1 cellular context compared by ENCODE assay signal in the genomic region with DNA sequence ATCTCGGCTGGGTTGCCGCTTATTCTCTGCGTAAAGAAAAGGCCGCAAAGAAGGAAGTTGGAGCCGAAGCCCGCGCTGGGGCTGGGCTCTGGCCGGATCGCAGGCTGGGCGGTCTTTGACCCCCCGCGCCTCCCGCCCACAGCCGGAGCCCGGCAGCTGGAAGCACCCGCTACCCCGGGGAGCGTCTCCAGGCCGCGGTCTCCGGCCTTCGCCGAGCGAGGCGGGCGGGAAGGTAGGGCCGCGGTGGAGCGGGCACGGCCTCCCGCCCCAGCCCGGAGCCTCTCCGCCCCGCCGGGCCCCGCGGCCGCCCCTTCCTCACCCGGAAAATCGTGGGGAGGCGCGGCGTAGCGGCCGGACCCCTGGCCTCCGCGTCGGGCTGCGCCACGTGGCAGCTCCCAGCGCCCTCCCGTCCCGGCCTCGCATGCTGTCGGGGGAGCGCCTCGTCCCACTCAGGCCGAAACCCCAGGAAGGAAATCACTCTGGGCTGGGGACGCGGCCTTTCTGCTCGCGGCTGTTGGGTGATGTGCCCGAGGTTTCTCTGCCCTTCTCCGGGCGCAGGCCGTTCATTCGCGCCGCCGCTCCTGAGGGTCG.
TF ChIP-seq lines count a peak whose summit lies in the region.

No MANE protein-coding gene starts in this region.

TF ChIP-seq in HepG2, 621 proteins besides CTCF, POLR2A, EP300 and RAD21 (continued from another document and continues in another):
- TF ChIP-seq, protein P1, sequence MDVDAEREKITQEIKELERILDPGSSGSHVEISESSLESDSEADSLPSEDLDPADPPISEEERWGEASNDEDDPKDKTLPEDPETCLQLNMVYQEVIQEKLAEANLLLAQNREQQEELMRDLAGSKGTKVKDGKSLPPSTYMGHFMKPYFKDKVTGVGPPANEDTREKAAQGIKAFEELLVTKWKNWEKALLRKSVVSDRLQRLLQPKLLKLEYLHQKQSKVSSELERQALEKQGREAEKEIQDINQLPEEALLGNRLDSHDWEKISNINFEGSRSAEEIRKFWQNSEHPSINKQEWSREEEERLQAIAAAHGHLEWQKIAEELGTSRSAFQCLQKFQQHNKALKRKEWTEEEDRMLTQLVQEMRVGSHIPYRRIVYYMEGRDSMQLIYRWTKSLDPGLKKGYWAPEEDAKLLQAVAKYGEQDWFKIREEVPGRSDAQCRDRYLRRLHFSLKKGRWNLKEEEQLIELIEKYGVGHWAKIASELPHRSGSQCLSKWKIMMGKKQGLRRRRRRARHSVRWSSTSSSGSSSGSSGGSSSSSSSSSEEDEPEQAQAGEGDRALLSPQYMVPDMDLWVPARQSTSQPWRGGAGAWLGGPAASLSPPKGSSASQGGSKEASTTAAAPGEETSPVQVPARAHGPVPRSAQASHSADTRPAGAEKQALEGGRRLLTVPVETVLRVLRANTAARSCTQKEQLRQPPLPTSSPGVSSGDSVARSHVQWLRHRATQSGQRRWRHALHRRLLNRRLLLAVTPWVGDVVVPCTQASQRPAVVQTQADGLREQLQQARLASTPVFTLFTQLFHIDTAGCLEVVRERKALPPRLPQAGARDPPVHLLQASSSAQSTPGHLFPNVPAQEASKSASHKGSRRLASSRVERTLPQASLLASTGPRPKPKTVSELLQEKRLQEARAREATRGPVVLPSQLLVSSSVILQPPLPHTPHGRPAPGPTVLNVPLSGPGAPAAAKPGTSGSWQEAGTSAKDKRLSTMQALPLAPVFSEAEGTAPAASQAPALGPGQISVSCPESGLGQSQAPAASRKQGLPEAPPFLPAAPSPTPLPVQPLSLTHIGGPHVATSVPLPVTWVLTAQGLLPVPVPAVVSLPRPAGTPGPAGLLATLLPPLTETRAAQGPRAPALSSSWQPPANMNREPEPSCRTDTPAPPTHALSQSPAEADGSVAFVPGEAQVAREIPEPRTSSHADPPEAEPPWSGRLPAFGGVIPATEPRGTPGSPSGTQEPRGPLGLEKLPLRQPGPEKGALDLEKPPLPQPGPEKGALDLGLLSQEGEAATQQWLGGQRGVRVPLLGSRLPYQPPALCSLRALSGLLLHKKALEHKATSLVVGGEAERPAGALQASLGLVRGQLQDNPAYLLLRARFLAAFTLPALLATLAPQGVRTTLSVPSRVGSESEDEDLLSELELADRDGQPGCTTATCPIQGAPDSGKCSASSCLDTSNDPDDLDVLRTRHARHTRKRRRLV (CRISPR knock-in tag; IDR thresholded peaks at IDR 0.05): no peak
- TF ChIP-seq ZNF558 (CRISPR knock-in tag; IDR thresholded peaks at IDR 0.05; ENCODE audit: borderline replicate concordance) (no peak; the same call in 1 of the 2 replicates), NBN (conservative IDR thresholded peaks at IDR 0.05) (no peak), TARDBP (CRISPR knock-in tag; IDR thresholded peaks at IDR 0.05) (no peak), ZNF556 (CRISPR knock-in tag; IDR thresholded peaks at IDR 0.05; ENCODE audit: borderline replicate concordance) (0 out of 2 replicates have a peak, but pooled peaks have one; percentile 3), ZNF660 (CRISPR knock-in tag; IDR thresholded peaks at IDR 0.05; ENCODE audit: borderline replicate concordance, low read depth) (no peak), ZNF260 (CRISPR knock-in tag; IDR thresholded peaks at IDR 0.05; ENCODE audit: borderline replicate concordance, low read depth) (no peak), ZNF550 (CRISPR knock-in tag; IDR thresholded peaks at IDR 0.05; ENCODE audit: borderline replicate concordance) (no peak), MXD4 (CRISPR knock-in tag; IDR thresholded peaks at IDR 0.05) (0 out of 2 replicates have a peak, but pooled peaks have one; percentile 13), GTF3A (CRISPR knock-in tag; conservative IDR thresholded peaks at IDR 0.05) (no peak), SNRNP70 (IDR thresholded peaks at IDR 0.05; ENCODE audit: low read depth, low read length) (no peak), THAP11 (CRISPR knock-in tag; IDR thresholded peaks at IDR 0.05) (no peak), KLF11 (CRISPR knock-in tag; IDR thresholded peaks at IDR 0.05) (no peak), SRSF9 (IDR thresholded peaks at IDR 0.05; ENCODE audit: borderline replicate concordance, insufficient read depth, low read depth, low read length, poor library complexity, severe bottlenecking) (no peak), MAZ (IDR thresholded peaks at IDR 0.05; ENCODE audit: borderline replicate concordance, low read depth, low read length) (no peak), MAZ (CRISPR knock-in tag; IDR thresholded peaks at IDR 0.05; ENCODE audit: low read depth) (peak; percentile 67), ZFP36L2 (CRISPR knock-in tag; IDR thresholded peaks at IDR 0.05) (no peak), ZNF124 (CRISPR knock-in tag; IDR thresholded peaks at IDR 0.05) (no peak), CENPX (CRISPR knock-in tag; IDR thresholded peaks at IDR 0.05) (no peak), ZSCAN30 (CRISPR knock-in tag; IDR thresholded peaks at IDR 0.05) (no peak), SOX6 (IDR thresholded peaks at IDR 0.05) (no peak), SOX6 (CRISPR knock-in tag; IDR thresholded peaks at IDR 0.05) (no peak), ZNF30 (CRISPR knock-in tag; IDR thresholded peaks at IDR 0.05) (no peak), ESRRA (CRISPR knock-in tag; IDR thresholded peaks at IDR 0.05; ENCODE audit: low read depth) (no peak), TCF7L2 (IDR thresholded peaks at IDR 0.05; ENCODE audit: low read depth, low read length) (no peak), ZNF616 (CRISPR knock-in tag; IDR thresholded peaks at IDR 0.05; ENCODE audit: low read depth) (no peak), ZNF709 (CRISPR knock-in tag; IDR thresholded peaks at IDR 0.05) (no peak; the same call in 1 of the 2 replicates), ZNF557 (CRISPR knock-in tag; IDR thresholded peaks at IDR 0.05) (no peak), ETV5 (CRISPR knock-in tag; IDR thresholded peaks at IDR 0.05; ENCODE audit: borderline replicate concordance) (no peak), JUN (CRISPR knock-in tag; IDR thresholded peaks at IDR 0.05) (no peak), ZNF501 (CRISPR knock-in tag; IDR thresholded peaks at IDR 0.05) (no peak), ZNF777 (CRISPR knock-in tag; IDR thresholded peaks at IDR 0.05) (peak; percentile 98), MED8 (CRISPR knock-in tag; IDR thresholded peaks at IDR 0.05; ENCODE audit: insufficient replicate concordance) (no peak), MXI1 (IDR thresholded peaks at IDR 0.05; ENCODE audit: borderline replicate concordance, low read depth, low read length) (no peak), NRL (CRISPR knock-in tag; IDR thresholded peaks at IDR 0.05; ENCODE audit: borderline replicate concordance) (peak; percentile 42; the same call in 1 of the 2 replicates), SIX1 (CRISPR knock-in tag; IDR thresholded peaks at IDR 0.05; ENCODE audit: borderline replicate concordance) (no peak), ZNF484 (CRISPR knock-in tag; IDR thresholded peaks at IDR 0.05; ENCODE audit: borderline replicate concordance, low read depth) (no peak), ZNF496 (CRISPR knock-in tag; IDR thresholded peaks at IDR 0.05; ENCODE audit: insufficient replicate concordance) (no peak), JDP2 (CRISPR knock-in tag; IDR thresholded peaks at IDR 0.05; ENCODE audit: borderline replicate concordance) (no peak), KDM3A (CRISPR knock-in tag; IDR thresholded peaks at IDR 0.05; ENCODE audit: low read depth) (no peak), TCF7 (IDR thresholded peaks at IDR 0.05; ENCODE audit: low read depth) (no peak), RXRB (CRISPR knock-in tag; IDR thresholded peaks at IDR 0.05; ENCODE audit: borderline replicate concordance) (no peak), ZNF619 (CRISPR knock-in tag; IDR thresholded peaks at IDR 0.05) (no peak), ZSCAN12 (CRISPR knock-in tag; IDR thresholded peaks at IDR 0.05) (0 out of 2 replicates have a peak, but pooled peaks have one; percentile 44), SCMH1 (CRISPR knock-in tag; IDR thresholded peaks at IDR 0.05; ENCODE audit: borderline replicate concordance) (no peak), TOPORS (CRISPR knock-in tag; IDR thresholded peaks at IDR 0.05) (no peak), ZNF644 (CRISPR knock-in tag; IDR thresholded peaks at IDR 0.05; ENCODE audit: low read depth) (no peak), PAF1 (CRISPR knock-in tag; IDR thresholded peaks at IDR 0.05) (no peak)
- TF ChIP-seq, protein P2, sequence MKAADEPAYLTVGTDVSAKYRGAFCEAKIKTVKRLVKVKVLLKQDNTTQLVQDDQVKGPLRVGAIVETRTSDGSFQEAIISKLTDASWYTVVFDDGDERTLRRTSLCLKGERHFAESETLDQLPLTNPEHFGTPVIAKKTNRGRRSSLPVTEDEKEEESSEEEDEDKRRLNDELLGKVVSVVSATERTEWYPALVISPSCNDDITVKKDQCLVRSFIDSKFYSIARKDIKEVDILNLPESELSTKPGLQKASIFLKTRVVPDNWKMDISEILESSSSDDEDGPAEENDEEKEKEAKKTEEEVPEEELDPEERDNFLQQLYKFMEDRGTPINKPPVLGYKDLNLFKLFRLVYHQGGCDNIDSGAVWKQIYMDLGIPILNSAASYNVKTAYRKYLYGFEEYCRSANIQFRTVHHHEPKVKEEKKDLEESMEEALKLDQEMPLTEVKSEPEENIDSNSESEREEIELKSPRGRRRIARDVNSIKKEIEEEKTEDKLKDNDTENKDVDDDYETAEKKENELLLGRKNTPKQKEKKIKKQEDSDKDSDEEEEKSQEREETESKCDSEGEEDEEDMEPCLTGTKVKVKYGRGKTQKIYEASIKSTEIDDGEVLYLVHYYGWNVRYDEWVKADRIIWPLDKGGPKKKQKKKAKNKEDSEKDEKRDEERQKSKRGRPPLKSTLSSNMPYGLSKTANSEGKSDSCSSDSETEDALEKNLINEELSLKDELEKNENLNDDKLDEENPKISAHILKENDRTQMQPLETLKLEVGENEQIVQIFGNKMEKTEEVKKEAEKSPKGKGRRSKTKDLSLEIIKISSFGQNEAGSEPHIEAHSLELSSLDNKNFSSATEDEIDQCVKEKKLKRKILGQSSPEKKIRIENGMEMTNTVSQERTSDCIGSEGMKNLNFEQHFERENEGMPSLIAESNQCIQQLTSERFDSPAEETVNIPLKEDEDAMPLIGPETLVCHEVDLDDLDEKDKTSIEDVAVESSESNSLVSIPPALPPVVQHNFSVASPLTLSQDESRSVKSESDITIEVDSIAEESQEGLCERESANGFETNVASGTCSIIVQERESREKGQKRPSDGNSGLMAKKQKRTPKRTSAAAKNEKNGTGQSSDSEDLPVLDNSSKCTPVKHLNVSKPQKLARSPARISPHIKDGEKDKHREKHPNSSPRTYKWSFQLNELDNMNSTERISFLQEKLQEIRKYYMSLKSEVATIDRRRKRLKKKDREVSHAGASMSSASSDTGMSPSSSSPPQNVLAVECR (CRISPR knock-in tag; IDR thresholded peaks at IDR 0.05; ENCODE audit: borderline replicate concordance): peak; percentile 29; the same call in 1 of the 2 replicates
- TF ChIP-seq, protein P3, sequence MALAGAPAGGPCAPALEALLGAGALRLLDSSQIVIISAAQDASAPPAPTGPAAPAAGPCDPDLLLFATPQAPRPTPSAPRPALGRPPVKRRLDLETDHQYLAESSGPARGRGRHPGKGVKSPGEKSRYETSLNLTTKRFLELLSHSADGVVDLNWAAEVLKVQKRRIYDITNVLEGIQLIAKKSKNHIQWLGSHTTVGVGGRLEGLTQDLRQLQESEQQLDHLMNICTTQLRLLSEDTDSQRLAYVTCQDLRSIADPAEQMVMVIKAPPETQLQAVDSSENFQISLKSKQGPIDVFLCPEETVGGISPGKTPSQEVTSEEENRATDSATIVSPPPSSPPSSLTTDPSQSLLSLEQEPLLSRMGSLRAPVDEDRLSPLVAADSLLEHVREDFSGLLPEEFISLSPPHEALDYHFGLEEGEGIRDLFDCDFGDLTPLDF (CRISPR knock-in tag; IDR thresholded peaks at IDR 0.05): no peak; the same call in 1 of the 2 replicates
- TF ChIP-seq, protein P4, sequence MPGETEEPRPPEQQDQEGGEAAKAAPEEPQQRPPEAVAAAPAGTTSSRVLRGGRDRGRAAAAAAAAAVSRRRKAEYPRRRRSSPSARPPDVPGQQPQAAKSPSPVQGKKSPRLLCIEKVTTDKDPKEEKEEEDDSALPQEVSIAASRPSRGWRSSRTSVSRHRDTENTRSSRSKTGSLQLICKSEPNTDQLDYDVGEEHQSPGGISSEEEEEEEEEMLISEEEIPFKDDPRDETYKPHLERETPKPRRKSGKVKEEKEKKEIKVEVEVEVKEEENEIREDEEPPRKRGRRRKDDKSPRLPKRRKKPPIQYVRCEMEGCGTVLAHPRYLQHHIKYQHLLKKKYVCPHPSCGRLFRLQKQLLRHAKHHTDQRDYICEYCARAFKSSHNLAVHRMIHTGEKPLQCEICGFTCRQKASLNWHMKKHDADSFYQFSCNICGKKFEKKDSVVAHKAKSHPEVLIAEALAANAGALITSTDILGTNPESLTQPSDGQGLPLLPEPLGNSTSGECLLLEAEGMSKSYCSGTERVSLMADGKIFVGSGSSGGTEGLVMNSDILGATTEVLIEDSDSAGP (CRISPR knock-in tag; IDR thresholded peaks at IDR 0.05; ENCODE audit: borderline replicate concordance): no peak
- TF ChIP-seq, protein P5, sequence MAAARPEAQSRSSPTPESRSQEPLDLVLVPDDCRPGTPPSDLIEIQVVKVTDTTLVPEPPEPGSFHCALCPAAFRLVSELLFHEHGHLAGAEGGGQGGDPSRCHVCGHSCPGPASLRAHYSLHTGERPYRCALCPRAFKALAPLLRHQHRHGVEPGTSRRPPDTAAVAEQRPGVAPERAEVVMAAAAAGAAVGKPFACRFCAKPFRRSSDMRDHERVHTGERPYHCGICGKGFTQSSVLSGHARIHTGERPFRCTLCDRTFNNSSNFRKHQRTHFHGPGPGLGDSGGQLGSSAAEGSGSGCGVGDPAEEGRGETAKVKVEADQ (CRISPR knock-in tag; IDR thresholded peaks at IDR 0.05; ENCODE audit: borderline replicate concordance): peak; percentile 49; the same call in 1 of the 2 replicates
- TF ChIP-seq, protein P6, sequence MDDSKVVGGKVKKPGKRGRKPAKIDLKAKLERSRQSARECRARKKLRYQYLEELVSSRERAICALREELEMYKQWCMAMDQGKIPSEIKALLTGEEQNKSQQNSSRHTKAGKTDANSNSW (CRISPR knock-in tag; IDR thresholded peaks at IDR 0.05; ENCODE audit: borderline replicate concordance): no peak
- TF ChIP-seq, protein P7, sequence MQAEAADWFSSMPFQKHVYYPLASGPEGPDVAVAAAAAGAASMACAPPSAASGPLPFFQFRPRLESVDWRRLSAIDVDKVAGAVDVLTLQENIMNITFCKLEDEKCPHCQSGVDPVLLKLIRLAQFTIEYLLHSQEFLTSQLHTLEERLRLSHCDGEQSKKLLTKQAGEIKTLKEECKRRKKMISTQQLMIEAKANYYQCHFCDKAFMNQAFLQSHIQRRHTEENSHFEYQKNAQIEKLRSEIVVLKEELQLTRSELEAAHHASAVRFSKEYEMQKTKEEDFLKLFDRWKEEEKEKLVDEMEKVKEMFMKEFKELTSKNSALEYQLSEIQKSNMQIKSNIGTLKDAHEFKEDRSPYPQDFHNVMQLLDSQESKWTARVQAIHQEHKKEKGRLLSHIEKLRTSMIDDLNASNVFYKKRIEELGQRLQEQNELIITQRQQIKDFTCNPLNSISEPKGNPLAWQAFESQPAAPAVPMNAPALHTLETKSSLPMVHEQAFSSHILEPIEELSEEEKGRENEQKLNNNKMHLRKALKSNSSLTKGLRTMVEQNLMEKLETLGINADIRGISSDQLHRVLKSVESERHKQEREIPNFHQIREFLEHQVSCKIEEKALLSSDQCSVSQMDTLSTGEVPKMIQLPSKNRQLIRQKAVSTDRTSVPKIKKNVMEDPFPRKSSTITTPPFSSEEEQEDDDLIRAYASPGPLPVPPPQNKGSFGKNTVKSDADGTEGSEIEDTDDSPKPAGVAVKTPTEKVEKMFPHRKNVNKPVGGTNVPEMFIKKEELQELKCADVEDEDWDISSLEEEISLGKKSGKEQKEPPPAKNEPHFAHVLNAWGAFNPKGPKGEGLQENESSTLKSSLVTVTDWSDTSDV (CRISPR knock-in tag; IDR thresholded peaks at IDR 0.05): no peak
- TF ChIP-seq, protein P8, sequence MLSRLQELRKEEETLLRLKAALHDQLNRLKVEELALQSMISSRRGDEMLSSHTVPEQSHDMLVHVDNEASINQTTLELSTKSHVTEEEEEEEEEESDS (CRISPR knock-in tag; IDR thresholded peaks at IDR 0.05; ENCODE audit: borderline replicate concordance): no peak
